In the genomic region with DNA sequence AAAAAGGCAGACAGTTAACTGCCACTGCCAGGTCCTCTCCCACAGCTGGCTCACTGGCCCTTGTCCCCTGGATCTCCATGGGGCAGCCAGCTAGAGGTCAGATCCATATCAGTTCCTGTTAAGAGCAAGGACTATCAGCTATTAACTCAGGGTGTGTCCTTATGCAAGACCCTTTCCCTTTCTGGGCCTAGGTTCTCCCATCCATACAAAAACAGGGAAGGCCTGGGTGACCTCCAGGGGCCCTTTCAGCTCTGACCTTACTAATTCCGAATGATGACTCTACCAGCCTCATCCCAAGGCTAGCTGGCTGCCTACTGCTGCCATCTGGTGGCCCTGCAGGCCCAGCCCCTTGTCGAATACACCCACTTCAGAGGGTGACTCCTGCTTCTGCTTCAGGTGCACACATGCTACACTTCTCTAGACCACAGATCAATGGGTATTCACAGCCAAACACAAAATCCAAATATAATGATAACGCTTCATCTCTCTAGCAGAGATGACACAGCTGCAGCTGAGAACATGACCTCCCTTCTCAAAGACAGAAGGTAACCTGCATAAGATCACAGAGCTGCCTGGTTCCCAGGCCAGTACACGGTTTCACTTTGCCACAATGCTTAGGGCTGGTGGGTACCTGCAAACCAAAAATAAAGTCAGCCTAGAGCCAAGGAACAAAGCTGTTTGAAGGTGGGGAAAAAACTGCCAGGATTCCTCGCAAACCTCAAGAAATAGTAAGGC, we compare ENCODE assay signal across 1 cellular context.
TF ChIP-seq lines count a peak whose summit lies in the region.

No MANE protein-coding gene starts in this region.

TF ChIP-seq in GM23338, 12 proteins besides CTCF, POLR2A, EP300 and RAD21 (continued from another document):
- TF ChIP-seq, protein P1, sequence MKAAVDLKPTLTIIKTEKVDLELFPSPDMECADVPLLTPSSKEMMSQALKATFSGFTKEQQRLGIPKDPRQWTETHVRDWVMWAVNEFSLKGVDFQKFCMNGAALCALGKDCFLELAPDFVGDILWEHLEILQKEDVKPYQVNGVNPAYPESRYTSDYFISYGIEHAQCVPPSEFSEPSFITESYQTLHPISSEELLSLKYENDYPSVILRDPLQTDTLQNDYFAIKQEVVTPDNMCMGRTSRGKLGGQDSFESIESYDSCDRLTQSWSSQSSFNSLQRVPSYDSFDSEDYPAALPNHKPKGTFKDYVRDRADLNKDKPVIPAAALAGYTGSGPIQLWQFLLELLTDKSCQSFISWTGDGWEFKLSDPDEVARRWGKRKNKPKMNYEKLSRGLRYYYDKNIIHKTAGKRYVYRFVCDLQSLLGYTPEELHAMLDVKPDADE (IDR thresholded peaks at IDR 0.05) = no peak
- no peak for TF ChIP-seq EZH2 (IDR thresholded peaks at IDR 0.05; ENCODE audit: low read depth, unreplicated experiment)
- no peak for TF ChIP-seq JUNB (IDR thresholded peaks at IDR 0.05; ENCODE audit: unreplicated experiment)
- no peak for TF ChIP-seq POLR2AphosphoS5 (IDR thresholded peaks at IDR 0.05; ENCODE audit: low read depth)
- TF ChIP-seq NANOG (IDR thresholded peaks at IDR 0.05; ENCODE audit: borderline replicate concordance) = no peak
- TF ChIP-seq, protein P2, sequence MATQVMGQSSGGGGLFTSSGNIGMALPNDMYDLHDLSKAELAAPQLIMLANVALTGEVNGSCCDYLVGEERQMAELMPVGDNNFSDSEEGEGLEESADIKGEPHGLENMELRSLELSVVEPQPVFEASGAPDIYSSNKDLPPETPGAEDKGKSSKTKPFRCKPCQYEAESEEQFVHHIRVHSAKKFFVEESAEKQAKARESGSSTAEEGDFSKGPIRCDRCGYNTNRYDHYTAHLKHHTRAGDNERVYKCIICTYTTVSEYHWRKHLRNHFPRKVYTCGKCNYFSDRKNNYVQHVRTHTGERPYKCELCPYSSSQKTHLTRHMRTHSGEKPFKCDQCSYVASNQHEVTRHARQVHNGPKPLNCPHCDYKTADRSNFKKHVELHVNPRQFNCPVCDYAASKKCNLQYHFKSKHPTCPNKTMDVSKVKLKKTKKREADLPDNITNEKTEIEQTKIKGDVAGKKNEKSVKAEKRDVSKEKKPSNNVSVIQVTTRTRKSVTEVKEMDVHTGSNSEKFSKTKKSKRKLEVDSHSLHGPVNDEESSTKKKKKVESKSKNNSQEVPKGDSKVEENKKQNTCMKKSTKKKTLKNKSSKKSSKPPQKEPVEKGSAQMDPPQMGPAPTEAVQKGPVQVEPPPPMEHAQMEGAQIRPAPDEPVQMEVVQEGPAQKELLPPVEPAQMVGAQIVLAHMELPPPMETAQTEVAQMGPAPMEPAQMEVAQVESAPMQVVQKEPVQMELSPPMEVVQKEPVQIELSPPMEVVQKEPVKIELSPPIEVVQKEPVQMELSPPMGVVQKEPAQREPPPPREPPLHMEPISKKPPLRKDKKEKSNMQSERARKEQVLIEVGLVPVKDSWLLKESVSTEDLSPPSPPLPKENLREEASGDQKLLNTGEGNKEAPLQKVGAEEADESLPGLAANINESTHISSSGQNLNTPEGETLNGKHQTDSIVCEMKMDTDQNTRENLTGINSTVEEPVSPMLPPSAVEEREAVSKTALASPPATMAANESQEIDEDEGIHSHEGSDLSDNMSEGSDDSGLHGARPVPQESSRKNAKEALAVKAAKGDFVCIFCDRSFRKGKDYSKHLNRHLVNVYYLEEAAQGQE (IDR thresholded peaks at IDR 0.05; ENCODE audit: unreplicated experiment) = no peak
- TF ChIP-seq ZNF331 (CRISPR knock-in tag; IDR thresholded peaks at IDR 0.05; ENCODE audit: low read depth) = no peak
- TF ChIP-seq ZNF114 (CRISPR knock-in tag; IDR thresholded peaks at IDR 0.05) = no peak
- TF ChIP-seq, protein P3, sequence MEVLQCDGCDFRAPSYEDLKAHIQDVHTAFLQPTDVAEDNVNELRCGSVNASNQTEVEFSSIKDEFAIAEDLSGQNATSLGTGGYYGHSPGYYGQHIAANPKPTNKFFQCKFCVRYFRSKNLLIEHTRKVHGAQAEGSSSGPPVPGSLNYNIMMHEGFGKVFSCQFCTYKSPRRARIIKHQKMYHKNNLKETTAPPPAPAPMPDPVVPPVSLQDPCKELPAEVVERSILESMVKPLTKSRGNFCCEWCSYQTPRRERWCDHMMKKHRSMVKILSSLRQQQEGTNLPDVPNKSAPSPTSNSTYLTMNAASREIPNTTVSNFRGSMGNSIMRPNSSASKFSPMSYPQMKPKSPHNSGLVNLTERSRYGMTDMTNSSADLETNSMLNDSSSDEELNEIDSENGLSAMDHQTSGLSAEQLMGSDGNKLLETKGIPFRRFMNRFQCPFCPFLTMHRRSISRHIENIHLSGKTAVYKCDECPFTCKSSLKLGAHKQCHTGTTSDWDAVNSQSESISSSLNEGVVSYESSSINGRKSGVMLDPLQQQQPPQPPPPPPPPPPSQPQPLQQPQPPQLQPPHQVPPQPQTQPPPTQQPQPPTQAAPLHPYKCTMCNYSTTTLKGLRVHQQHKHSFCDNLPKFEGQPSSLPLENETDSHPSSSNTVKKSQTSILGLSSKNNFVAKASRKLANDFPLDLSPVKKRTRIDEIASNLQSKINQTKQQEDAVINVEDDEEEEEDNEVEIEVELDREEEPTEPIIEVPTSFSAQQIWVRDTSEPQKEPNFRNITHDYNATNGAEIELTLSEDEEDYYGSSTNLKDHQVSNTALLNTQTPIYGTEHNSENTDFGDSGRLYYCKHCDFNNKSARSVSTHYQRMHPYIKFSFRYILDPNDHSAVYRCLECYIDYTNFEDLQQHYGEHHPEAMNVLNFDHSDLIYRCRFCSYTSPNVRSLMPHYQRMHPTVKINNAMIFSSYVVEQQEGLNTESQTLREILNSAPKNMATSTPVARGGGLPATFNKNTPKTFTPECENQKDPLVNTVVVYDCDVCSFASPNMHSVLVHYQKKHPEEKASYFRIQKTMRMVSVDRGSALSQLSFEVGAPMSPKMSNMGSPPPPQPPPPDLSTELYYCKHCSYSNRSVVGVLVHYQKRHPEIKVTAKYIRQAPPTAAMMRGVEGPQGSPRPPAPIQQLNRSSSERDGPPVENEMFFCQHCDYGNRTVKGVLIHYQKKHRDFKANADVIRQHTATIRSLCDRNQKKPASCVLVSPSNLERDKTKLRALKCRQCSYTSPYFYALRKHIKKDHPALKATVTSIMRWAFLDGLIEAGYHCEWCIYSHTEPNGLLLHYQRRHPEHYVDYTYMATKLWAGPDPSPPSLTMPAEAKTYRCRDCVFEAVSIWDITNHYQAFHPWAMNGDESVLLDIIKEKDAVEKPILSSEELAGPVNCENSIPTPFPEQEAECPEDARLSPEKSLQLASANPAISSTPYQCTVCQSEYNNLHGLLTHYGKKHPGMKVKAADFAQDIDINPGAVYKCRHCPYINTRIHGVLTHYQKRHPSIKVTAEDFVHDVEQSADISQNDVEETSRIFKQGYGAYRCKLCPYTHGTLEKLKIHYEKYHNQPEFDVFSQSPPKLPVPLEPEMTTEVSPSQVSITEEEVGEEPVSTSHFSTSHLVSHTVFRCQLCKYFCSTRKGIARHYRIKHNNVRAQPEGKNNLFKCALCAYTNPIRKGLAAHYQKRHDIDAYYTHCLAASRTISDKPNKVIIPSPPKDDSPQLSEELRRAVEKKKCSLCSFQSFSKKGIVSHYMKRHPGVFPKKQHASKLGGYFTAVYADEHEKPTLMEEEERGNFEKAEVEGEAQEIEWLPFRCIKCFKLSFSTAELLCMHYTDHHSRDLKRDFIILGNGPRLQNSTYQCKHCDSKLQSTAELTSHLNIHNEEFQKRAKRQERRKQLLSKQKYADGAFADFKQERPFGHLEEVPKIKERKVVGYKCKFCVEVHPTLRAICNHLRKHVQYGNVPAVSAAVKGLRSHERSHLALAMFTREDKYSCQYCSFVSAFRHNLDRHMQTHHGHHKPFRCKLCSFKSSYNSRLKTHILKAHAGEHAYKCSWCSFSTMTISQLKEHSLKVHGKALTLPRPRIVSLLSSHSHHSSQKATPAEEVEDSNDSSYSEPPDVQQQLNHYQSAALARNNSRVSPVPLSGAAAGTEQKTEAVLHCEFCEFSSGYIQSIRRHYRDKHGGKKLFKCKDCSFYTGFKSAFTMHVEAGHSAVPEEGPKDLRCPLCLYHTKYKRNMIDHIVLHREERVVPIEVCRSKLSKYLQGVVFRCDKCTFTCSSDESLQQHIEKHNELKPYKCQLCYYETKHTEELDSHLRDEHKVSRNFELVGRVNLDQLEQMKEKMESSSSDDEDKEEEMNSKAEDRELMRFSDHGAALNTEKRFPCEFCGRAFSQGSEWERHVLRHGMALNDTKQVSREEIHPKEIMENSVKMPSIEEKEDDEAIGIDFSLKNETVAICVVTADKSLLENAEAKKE (CRISPR knock-in tag; IDR thresholded peaks at IDR 0.05) = no peak
